Comparison of ENCODE assay signal across 3 cellular contexts in genomic region chr16:27942071-27942470, GRCh38.
DNase-seq lines count a peak whose midpoint lies in the region; TF ChIP-seq lines count a peak whose summit lies in the region.
"Not testable (repeated sequence)": the region's sequence is repeated elsewhere in the genome, so short reads cannot be mapped to it uniquely, and the experiment has no call there.

No MANE protein-coding gene starts in this region.

- not testable (repeated sequence) for TF ChIP-seq CTCF in sigmoid colon (IDR thresholded peaks at IDR 0.05)

- WGBS in sigmoid colon, 2 donors = 92 to 95% methylated on average over 5 of the region's 5 CpGs

- H3K9me3 ChIP-seq in sigmoid colon = not testable (repeated sequence)

- not testable (repeated sequence) for H3K27ac ChIP-seq in sigmoid colon

- not testable (repeated sequence) for H3K27me3 ChIP-seq in sigmoid colon

- not testable (repeated sequence) for H3K4me1 ChIP-seq in sigmoid colon

- not testable (repeated sequence) for TF ChIP-seq POLR2A in sigmoid colon (IDR thresholded peaks at IDR 0.05)

- intact Hi-C loops in cardiac septum (cut with DNase I); posterior vena cava (cut with DNase I); sigmoid colon (cut with DNase I): not testable (repeated sequence)

- not testable (repeated sequence) for H3K36me3 ChIP-seq in sigmoid colon

- peak; percentile 19 for DNase-seq in cardiac septum (ENCODE audit: low spot score)
- DNase-seq in posterior vena cava (ENCODE audit: low spot score) = peak; percentile 55
- peak; percentile 32 for DNase-seq in sigmoid colon

- not testable (repeated sequence) for H3K4me3 ChIP-seq in sigmoid colon

- not testable (repeated sequence) for TF ChIP-seq EP300 in sigmoid colon (IDR thresholded peaks at IDR 0.05)
